Comparison of ENCODE assay signal across 8 cellular contexts in genomic region chr7:135512135-135512887, GRCh38. TPM values are rescaled to one million over a fixed set of nuclear protein-coding genes. Genes with fewer than 3 reads are reported as not detected.
DNase-seq lines count a peak whose midpoint lies in the region; ATAC-seq, FAIRE-seq and TF ChIP-seq lines count a peak whose summit lies in the region.

No MANE protein-coding gene starts in this region.

- ATAC-seq in GM18870 (IDR thresholded peaks at IDR 0.05; ENCODE audit: unreplicated experiment) (peak; percentile 33), HG03378 (IDR thresholded peaks at IDR 0.05; ENCODE audit: unreplicated experiment) (peak; percentile 57)
- peak; percentile 22 for ATAC-seq in activated CD8-positive, alpha-beta T cell treated with anti-CD3 and anti-CD28 coated beads for 36 hours

- no peak overlapping the region for H3K27ac Mint-ChIP-seq in activated CD8-positive, alpha-beta T cell treated with anti-CD3 and anti-CD28 coated beads for 36 hours

- DNase-seq in DMS 273 (lab: John Stamatoyannopoulos, UW; ENCODE audit: unreplicated experiment) = peak; percentile 87
- DNase-seq in NCI-H345 (lab: John Stamatoyannopoulos, UW) = peak; percentile 70
- DNase-seq in activated CD8-positive, alpha-beta T cell treated with anti-CD3 and anti-CD28 coated beads for 36 hours = peak; percentile 34
- DNase-seq in iPS-NIHi11 (ENCODE audit: low spot score) = peak; percentile 54
- peak; percentile 13 for DNase-seq in urothelium cell line (ENCODE audit: low spot score)
- no peak for DNase-seq in dedifferentiated amniotic fluid mesenchymal stem cell (ENCODE audit: extremely low spot score)

- no peak for FAIRE-seq in urothelium cell line (lab: Jason Lieb, UNC)

- intact Hi-C loops in activated CD8-positive, alpha-beta T cell treated with anti-CD3 and anti-CD28 coated beads for 36 hours (cut with micrococcal nuclease) = loop anchor here (5.0 to 10.0 kb wide), 2 partner anchors 132 to 230 kb away; no protein-coding TSS in a partner anchor

- H3K27me3 Mint-ChIP-seq in activated CD8-positive, alpha-beta T cell treated with anti-CD3 and anti-CD28 coated beads for 36 hours = no peaks in the 10 kb centered on the region

- CTCF ChIA-PET in activated CD8-positive, alpha-beta T cell treated with anti-CD3 and anti-CD28 coated beads for 36 hours (lab: Charles Lee) = interaction anchor here (1.6 kb wide), 1 partner anchor 89 kb away, joined by 4 read pairs; no protein-coding TSS in a partner anchor

- TF ChIP-seq CTCF in activated CD8-positive, alpha-beta T cell treated with anti-CD3 and anti-CD28 coated beads for 36 hours (IDR thresholded peaks at IDR 0.05) = peak; percentile 78

- POLR2A ChIA-PET in activated CD8-positive, alpha-beta T cell treated with anti-CD3 and anti-CD28 coated beads for 36 hours (lab: Charles Lee) = no interaction called here

- H3K4me3 Mint-ChIP-seq in activated CD8-positive, alpha-beta T cell treated with anti-CD3 and anti-CD28 coated beads for 36 hours = no peak overlapping the region

- no peaks in the 10 kb centered on the region for H3K36me3 Mint-ChIP-seq in activated CD8-positive, alpha-beta T cell treated with anti-CD3 and anti-CD28 coated beads for 36 hours (ENCODE audit: low read depth)

- no peaks in the 10 kb centered on the region for H3K9me3 Mint-ChIP-seq in activated CD8-positive, alpha-beta T cell treated with anti-CD3 and anti-CD28 coated beads for 36 hours

- H3K4me1 Mint-ChIP-seq in activated CD8-positive, alpha-beta T cell treated with anti-CD3 and anti-CD28 coated beads for 36 hours (ENCODE audit: low read depth) = peaks cover 7% of the 10 kb centered on the region

RNA-seq across cellular contexts. Expression of gene CNOT4, which starts 2.4 kb away (rescaled TPM):
- total RNA-seq in activated CD8-positive, alpha-beta T cell treated with anti-CD3 and anti-CD28 coated beads for 36 hours = 10 to 100 TPM; 22.0 to 23.6 TPM

RNA-seq across cellular contexts. Expression of gene NUP205, which starts 45.4 kb away (rescaled TPM):
- 100 to 1,000 TPM; 140 to 145 TPM for total RNA-seq in activated CD8-positive, alpha-beta T cell treated with anti-CD3 and anti-CD28 coated beads for 36 hours
